1 cellular context compared by ENCODE assay signal in the genomic region with DNA sequence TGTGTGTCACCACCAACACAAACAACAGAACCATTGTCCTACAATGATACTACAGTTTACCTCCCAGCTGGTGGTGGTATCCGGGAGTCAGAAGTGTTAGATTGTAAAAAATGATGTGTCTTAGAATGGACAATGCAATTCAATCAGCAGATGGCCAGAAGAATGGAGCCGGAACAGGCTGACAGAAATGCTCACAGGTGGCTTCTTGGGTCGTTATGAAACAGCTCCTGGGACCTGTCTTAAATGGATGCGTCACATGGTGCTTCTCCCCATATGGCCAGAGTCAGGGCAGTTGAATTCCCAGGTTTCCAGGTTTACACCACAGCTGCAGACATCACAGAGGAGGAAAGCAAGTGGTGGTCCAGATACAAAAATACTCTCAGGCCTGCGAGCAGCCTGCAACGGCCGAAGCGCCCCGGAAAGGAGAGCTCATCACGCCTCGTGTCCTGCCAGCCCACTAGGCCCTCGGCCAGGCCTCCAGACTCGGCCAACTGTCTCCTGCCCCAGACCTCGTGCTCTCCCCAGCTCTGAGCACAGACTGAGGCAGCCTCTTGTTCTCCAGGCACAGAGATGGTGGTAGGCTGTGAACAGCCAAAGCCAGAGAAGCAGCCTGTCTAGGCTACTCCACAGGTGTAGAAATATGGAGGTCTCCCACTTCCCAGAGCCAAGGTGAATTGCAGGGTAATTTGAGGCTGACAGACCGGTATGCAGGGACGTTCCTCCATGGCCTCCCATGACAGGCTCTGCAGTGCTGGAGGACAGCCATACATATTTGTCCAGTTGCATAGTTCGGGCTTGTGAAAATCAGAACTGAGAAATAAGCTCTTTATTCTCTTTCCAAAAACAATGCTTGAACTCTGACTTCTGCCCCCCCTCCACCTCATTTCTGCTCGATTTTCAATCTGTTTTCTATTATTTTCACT.
TF ChIP-seq lines count a peak whose summit lies in the region.

No MANE protein-coding gene starts in this region.

TF ChIP-seq in GM23338, 12 proteins besides CTCF, POLR2A, EP300 and RAD21 (continued from another document):
- TF ChIP-seq, protein P1, sequence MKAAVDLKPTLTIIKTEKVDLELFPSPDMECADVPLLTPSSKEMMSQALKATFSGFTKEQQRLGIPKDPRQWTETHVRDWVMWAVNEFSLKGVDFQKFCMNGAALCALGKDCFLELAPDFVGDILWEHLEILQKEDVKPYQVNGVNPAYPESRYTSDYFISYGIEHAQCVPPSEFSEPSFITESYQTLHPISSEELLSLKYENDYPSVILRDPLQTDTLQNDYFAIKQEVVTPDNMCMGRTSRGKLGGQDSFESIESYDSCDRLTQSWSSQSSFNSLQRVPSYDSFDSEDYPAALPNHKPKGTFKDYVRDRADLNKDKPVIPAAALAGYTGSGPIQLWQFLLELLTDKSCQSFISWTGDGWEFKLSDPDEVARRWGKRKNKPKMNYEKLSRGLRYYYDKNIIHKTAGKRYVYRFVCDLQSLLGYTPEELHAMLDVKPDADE (IDR thresholded peaks at IDR 0.05) = no peak
- no peak for TF ChIP-seq EZH2phosphoT487 (IDR thresholded peaks at IDR 0.05; ENCODE audit: unreplicated experiment)
- no peak for TF ChIP-seq ZNF331 (CRISPR knock-in tag; IDR thresholded peaks at IDR 0.05; ENCODE audit: low read depth)
- no peak for TF ChIP-seq POLR2AphosphoS5 (IDR thresholded peaks at IDR 0.05; ENCODE audit: low read depth)
- no peak for TF ChIP-seq ZNF114 (CRISPR knock-in tag; IDR thresholded peaks at IDR 0.05)
- TF ChIP-seq, protein P2, sequence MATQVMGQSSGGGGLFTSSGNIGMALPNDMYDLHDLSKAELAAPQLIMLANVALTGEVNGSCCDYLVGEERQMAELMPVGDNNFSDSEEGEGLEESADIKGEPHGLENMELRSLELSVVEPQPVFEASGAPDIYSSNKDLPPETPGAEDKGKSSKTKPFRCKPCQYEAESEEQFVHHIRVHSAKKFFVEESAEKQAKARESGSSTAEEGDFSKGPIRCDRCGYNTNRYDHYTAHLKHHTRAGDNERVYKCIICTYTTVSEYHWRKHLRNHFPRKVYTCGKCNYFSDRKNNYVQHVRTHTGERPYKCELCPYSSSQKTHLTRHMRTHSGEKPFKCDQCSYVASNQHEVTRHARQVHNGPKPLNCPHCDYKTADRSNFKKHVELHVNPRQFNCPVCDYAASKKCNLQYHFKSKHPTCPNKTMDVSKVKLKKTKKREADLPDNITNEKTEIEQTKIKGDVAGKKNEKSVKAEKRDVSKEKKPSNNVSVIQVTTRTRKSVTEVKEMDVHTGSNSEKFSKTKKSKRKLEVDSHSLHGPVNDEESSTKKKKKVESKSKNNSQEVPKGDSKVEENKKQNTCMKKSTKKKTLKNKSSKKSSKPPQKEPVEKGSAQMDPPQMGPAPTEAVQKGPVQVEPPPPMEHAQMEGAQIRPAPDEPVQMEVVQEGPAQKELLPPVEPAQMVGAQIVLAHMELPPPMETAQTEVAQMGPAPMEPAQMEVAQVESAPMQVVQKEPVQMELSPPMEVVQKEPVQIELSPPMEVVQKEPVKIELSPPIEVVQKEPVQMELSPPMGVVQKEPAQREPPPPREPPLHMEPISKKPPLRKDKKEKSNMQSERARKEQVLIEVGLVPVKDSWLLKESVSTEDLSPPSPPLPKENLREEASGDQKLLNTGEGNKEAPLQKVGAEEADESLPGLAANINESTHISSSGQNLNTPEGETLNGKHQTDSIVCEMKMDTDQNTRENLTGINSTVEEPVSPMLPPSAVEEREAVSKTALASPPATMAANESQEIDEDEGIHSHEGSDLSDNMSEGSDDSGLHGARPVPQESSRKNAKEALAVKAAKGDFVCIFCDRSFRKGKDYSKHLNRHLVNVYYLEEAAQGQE (IDR thresholded peaks at IDR 0.05; ENCODE audit: unreplicated experiment) = no peak
- no peak for TF ChIP-seq EZH2 (IDR thresholded peaks at IDR 0.05; ENCODE audit: low read depth, unreplicated experiment)
- no peak for TF ChIP-seq JUNB (IDR thresholded peaks at IDR 0.05; ENCODE audit: unreplicated experiment)
- TF ChIP-seq STAT1 (IDR thresholded peaks at IDR 0.05; ENCODE audit: unreplicated experiment) = no peak
TF ChIP-seq in GM23338: peak in this region for 0.
